In the genomic region with DNA sequence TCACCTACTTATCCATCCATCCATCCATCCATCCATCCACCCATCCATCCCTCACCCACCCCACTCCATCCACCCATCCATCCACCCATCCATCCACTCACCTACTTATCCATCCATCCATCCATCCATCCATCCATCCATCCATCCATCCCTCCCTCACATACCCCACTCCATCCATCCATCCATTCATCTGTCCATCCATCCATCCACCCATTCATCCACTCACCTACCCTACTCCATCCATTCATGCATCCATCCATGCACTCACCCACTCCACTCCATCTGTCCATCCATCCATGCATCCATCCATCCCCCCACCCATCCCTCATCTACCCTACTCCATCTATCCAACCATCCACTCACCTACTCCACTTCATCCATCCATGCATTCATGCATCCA, we compare ENCODE assay signal across 14 cellular contexts. TPM values are rescaled to one million over a fixed set of nuclear protein-coding genes. Genes with fewer than 3 reads are reported as not detected.
DNase-seq lines count a peak whose midpoint lies in the region; ATAC-seq, FAIRE-seq and TF ChIP-seq lines count a peak whose summit lies in the region.
"Had no signal": no experiment of that assay in that cellular context is flagged by ENCODE, and none has a peak within 500 bp of the region (broad histone marks: within the 10 kb centered on the region; RNA-seq: fewer than 3 reads in every experiment).

No MANE protein-coding gene starts in this region.

- no peak overlapping the region for H2AK5ac ChIP-seq in IMR-90 (ENCODE audit: low read depth, low read length)

- no peak for FAIRE-seq in HepG2 (lab: Jason Lieb, UNC)
- FAIRE-seq: GM12891 had no signal

- H4K91ac ChIP-seq in IMR-90 (ENCODE audit: insufficient read depth, low read depth, low read length): no peak overlapping the region

- H3K36me3 Mint-ChIP-seq in Calu3 (ENCODE audit: insufficient read depth, unreplicated experiment) (peaks cover 44% of the 10 kb centered on the region), immature natural killer cell (peaks cover 3 to 4% (median 3%) of the 10 kb centered on the region in 3 donors), type B pancreatic cell (peaks cover 13% of the 10 kb centered on the region)
- H3K36me3 Mint-ChIP-seq in activated naive CD4-positive, alpha-beta T cell treated with anti-CD3 and anti-CD28 coated beads for 36 hours (ENCODE audit: low read depth): peaks cover 16% of the 10 kb centered on the region

- H3K27ac Mint-ChIP-seq in Calu3 (ENCODE audit: unreplicated experiment): peak overlapping the region; percentile 56
- H3K27ac Mint-ChIP-seq in immature natural killer cell: peak overlapping the region in 4 of 6 donors; percentile 7 to 79 (median 64)
- peak overlapping the region; percentile 36 for H3K27ac Mint-ChIP-seq in type B pancreatic cell
- H3K27ac Mint-ChIP-seq in activated naive CD4-positive, alpha-beta T cell treated with anti-CD3 and anti-CD28 coated beads for 36 hours: no peak overlapping the region

- H2AFZ ChIP-seq in IMR-90 (replicated peaks; ENCODE audit: low read length, poor library complexity): no peak overlapping the region
- no peak overlapping the region for H2AFZ ChIP-seq in HepG2 (ENCODE audit: low read length)
- H2AFZ ChIP-seq: GM23248 had no signal

- peaks cover 8% of the 10 kb centered on the region; the same call in 1 of the 2 replicates for H3K9me1 ChIP-seq in IMR-90 (ENCODE audit: insufficient read depth, low read length)

- TF ChIP-seq POLR2A in IMR-90 (IDR thresholded peaks at IDR 0.05; ENCODE audit: low read depth, low read length) (no peak), transverse colon (IDR thresholded peaks at IDR 0.05) (no peak), HepG2 (IDR thresholded peaks at IDR 0.05; ENCODE audit: insufficient read depth in 1 of 2, low read depth in 2 of 2, low read length in 2 of 2) (0 out of 4 replicates have a peak, but pooled peaks of 1 of the 2 experiments have one; percentile 23)

- TF ChIP-seq CTCF in Calu3 (IDR thresholded peaks at IDR 0.05; ENCODE audit: unreplicated experiment) (no peak), IMR-90 (conservative IDR thresholded peaks at IDR 0.05; ENCODE audit: low read depth, low read length) (no peak), type B pancreatic cell (conservative IDR thresholded peaks at IDR 0.05) (no peak), transverse colon (IDR thresholded peaks at IDR 0.05) (no peak), HepG2 (CRISPR knock-in tag; IDR thresholded peaks at IDR 0.05) (no peak)

- H4K5ac ChIP-seq in IMR-90 (ENCODE audit: low read depth, low read length): no peak overlapping the region

- no peak overlapping the region for H2AK9ac ChIP-seq in IMR-90 (replicated peaks; ENCODE audit: low read depth, low read length, poor library complexity)

- H3K9me3 Mint-ChIP-seq in Calu3 (ENCODE audit: low read depth, unreplicated experiment) (no peaks in the 10 kb centered on the region), immature natural killer cell (no peaks in the 10 kb centered on the region), type B pancreatic cell (no peaks in the 10 kb centered on the region)
- no peaks in the 10 kb centered on the region for H3K9me3 Mint-ChIP-seq in activated naive CD4-positive, alpha-beta T cell treated with anti-CD3 and anti-CD28 coated beads for 36 hours
- H3K9me3 Mint-ChIP-seq: CD4-positive, CD25-positive, alpha-beta regulatory T cell had no signal

- H2BK120ac ChIP-seq in IMR-90 (ENCODE audit: low read depth, low read length): no peak overlapping the region

- no peak for TF ChIP-seq RAD21 in IMR-90 (IDR thresholded peaks at IDR 0.05; ENCODE audit: low read length)
- TF ChIP-seq RAD21 in HepG2 (CRISPR knock-in tag; IDR thresholded peaks at IDR 0.05): no peak

- H3K4me1 Mint-ChIP-seq in Calu3 (ENCODE audit: low read depth, unreplicated experiment) (peaks cover 10% of the 10 kb centered on the region), immature natural killer cell (peaks cover 38 to 44% of the 10 kb centered on the region in 2 donors), type B pancreatic cell (ENCODE audit: unreplicated experiment) (peaks cover 26% of the 10 kb centered on the region)
- peaks cover 12% of the 10 kb centered on the region for H3K4me1 Mint-ChIP-seq in activated naive CD4-positive, alpha-beta T cell treated with anti-CD3 and anti-CD28 coated beads for 36 hours (ENCODE audit: low read depth)

- no peak overlapping the region for H3K23ac ChIP-seq in IMR-90 (ENCODE audit: low read depth, low read length)

- TF ChIP-seq EP300 in transverse colon (IDR thresholded peaks at IDR 0.05; ENCODE audit: low read depth) (no peak), HepG2 (IDR thresholded peaks at IDR 0.05; ENCODE audit: low read depth in 2 of 2, low read length in 2 of 2) (no peak), HepG2 (CRISPR knock-in tag; IDR thresholded peaks at IDR 0.05; ENCODE audit: borderline replicate concordance) (no peak)

- H3K18ac ChIP-seq in IMR-90 (ENCODE audit: low read depth, low read length): no peak overlapping the region

- no peak overlapping the region for H2BK20ac ChIP-seq in IMR-90 (ENCODE audit: low read depth, low read length)

- no peak overlapping the region for H3K14ac ChIP-seq in IMR-90 (replicated peaks; ENCODE audit: low read depth, low read length)

- no peaks in the 10 kb centered on the region for H3K27me3 ChIP-seq in IMR-90 (ENCODE audit: control insufficient read depth, insufficient read depth, low read length)
- H3K27me3 ChIP-seq in transverse colon: no peaks in the 10 kb centered on the region
- no peaks in the 10 kb centered on the region for H3K27me3 ChIP-seq in HepG2 (ENCODE audit: control insufficient read depth in 1 of 2, insufficient read depth in 2 of 2, low read length in 2 of 2)
- H3K27me3 ChIP-seq: BLaER1 treated with 17β-estradiol and CSF1 and Interleukin-3, amounts not matched to agents 10 nM and 100 nM had no signal

- dilution Hi-C loops in IMR-90 (cut with HindIII; ENCODE audit: low sequenced_read_pairs, unreplicated experiment): no loop called here

- H3K56ac ChIP-seq in IMR-90 (ENCODE audit: extremely low read depth, insufficient read depth, low read length): no peak overlapping the region

- peaks cover 5% of the 10 kb centered on the region; the same call in 1 of the 2 replicates for H4K20me1 ChIP-seq in IMR-90 (ENCODE audit: insufficient read depth, low read length)
- H4K20me1 ChIP-seq in HepG2 (ENCODE audit: insufficient read depth, low read length): peaks cover 68% of the 10 kb centered on the region
- H4K20me1 ChIP-seq: BLaER1 treated with 17β-estradiol and CSF1 and Interleukin-3, amounts not matched to agents 10 nM and 100 nM had no signal

- peaks cover 0 to 9% of the 10 kb centered on the region in 2 experiments; a peak in 1 of 4 replicates for H3K79me1 ChIP-seq in IMR-90 (ENCODE audit: low read depth in 1 of 2, low read length in 2 of 2)

- H3K27me3 Mint-ChIP-seq in Calu3 (ENCODE audit: unreplicated experiment) (no peaks in the 10 kb centered on the region), immature natural killer cell (ENCODE audit: low read depth in 3 of 3) (peaks cover 0 to 4% (median 0%) of the 10 kb centered on the region in 3 donors), type B pancreatic cell (no peaks in the 10 kb centered on the region)
- H3K27me3 Mint-ChIP-seq in activated naive CD4-positive, alpha-beta T cell treated with anti-CD3 and anti-CD28 coated beads for 36 hours (ENCODE audit: low read depth): no peaks in the 10 kb centered on the region

- H3K79me2 ChIP-seq in HepG2 (ENCODE audit: insufficient read depth, low read length): peaks cover 36% of the 10 kb centered on the region

- H2BK15ac ChIP-seq in IMR-90 (ENCODE audit: low read depth, low read length): no peak overlapping the region

- in situ Hi-C loops in IMR-90 (cut with MboI; ENCODE audit: low sequenced_read_pairs): no loop called here
- in situ Hi-C loops in transverse colon (cut with MboI; ENCODE audit: low pct_ligation_motif_present in 1 of 4, low pct_unique_long_range_greater_than_20kb in 1 of 4, low sequenced_read_pairs in 3 of 4): no loop called here
- in situ Hi-C loops in HepG2 (cut with HindIII; ENCODE audit: extremely low pct_ligation_motif_present, low pct_unique_long_range_greater_than_20kb): no loop called here

- H3K4ac ChIP-seq in IMR-90 (ENCODE audit: low read depth, low read length): no peak overlapping the region

- H3K9me3 ChIP-seq in IMR-90 (ENCODE audit: control insufficient read depth, insufficient read depth, low read length) (no peaks in the 10 kb centered on the region), transverse colon (no peaks in the 10 kb centered on the region), HepG2 (ENCODE audit: low read length) (no peaks in the 10 kb centered on the region)
- H3K9me3 ChIP-seq: BLaER1 treated with 17β-estradiol and CSF1 and Interleukin-3, amounts not matched to agents 10 nM and 100 nM had no signal

- CTCF ChIA-PET in Calu3 (lab: Charles Lee) (no interaction called here), IMR-90 (lab: Yijun Ruan, JAX) (no interaction called here), HepG2 (lab: Yijun Ruan, JAX; ENCODE audit: low intra/inter-chr PET ratio, low total read pairs) (no interaction called here)
- CTCF ChIA-PET in activated naive CD4-positive, alpha-beta T cell treated with anti-CD3 and anti-CD28 coated beads for 36 hours (lab: Charles Lee): no interaction called here

- H3K4me3 Mint-ChIP-seq in Calu3 (ENCODE audit: low read depth, unreplicated experiment) (no peak overlapping the region), immature natural killer cell (no peak overlapping the region), type B pancreatic cell (no peak overlapping the region)
- no peak overlapping the region for H3K4me3 Mint-ChIP-seq in activated naive CD4-positive, alpha-beta T cell treated with anti-CD3 and anti-CD28 coated beads for 36 hours
- H3K4me3 Mint-ChIP-seq: CD4-positive, CD25-positive, alpha-beta regulatory T cell had no signal

- no peak for DNase-seq in Calu3
- no peak for DNase-seq in IMR-90
- no peak for DNase-seq in immature natural killer cell
- no peak for DNase-seq in type B pancreatic cell (ENCODE audit: extremely low spot score, unreplicated experiment)
- DNase-seq in transverse colon: no peak
- no peak for DNase-seq in HepG2 (ENCODE audit: low spot score)
- no peak for DNase-seq in activated naive CD4-positive, alpha-beta T cell treated with anti-CD3 and anti-CD28 coated beads for 36 hours
- DNase-seq: ACHN; CD4-positive, CD25-positive, alpha-beta regulatory T cell; DMS 273 treated with DMSO at 0.1 percent for 48 hours; GM23248 had no signal

- POLR2A ChIA-PET in IMR-90 (lab: Charles Lee; ENCODE audit: unreplicated experiment) (no interaction called here), HepG2 (lab: Yijun Ruan, JAX) (no interaction called here)

- BruUV-seq in Calu3 (replicated peaks; lab: Mats Ljungman, UMichigan): no TSS peak
- BruUV-seq in IMR-90 (replicated peaks; lab: Mats Ljungman, UMichigan): no TSS peak
- no TSS peak for BruUV-seq in HepG2 (replicated peaks; lab: Mats Ljungman, UMichigan)

- H2BK5ac ChIP-seq in IMR-90 (ENCODE audit: low read depth, low read length, poor library complexity, severe bottlenecking): peak overlapping the region; percentile 25

- peaks cover 3% of the 10 kb centered on the region; the same call in 1 of the 2 replicates for H3K4me1 ChIP-seq in IMR-90 (ENCODE audit: control insufficient read depth, insufficient read depth, low read length)
- no peaks in the 10 kb centered on the region for H3K4me1 ChIP-seq in transverse colon
- peaks cover 10% of the 10 kb centered on the region for H3K4me1 ChIP-seq in HepG2 (ENCODE audit: insufficient read depth, low read length)

- H3K9ac ChIP-seq in IMR-90 (ENCODE audit: low read depth, low read length) (no peak overlapping the region), HepG2 (ENCODE audit: insufficient read depth, low read depth, low read length) (no peak overlapping the region)
- H3K9ac ChIP-seq: BLaER1 treated with 17β-estradiol and CSF1 and Interleukin-3, amounts not matched to agents 10 nM and 100 nM; GM23248 had no signal

- H3K4me2 ChIP-seq in IMR-90 (ENCODE audit: low read depth, low read length): no peak overlapping the region
- H3K4me2 ChIP-seq in HepG2 (ENCODE audit: low read depth, low read length): no peak overlapping the region
- H3K4me2 ChIP-seq: BLaER1 treated with 17β-estradiol and CSF1 and Interleukin-3, amounts not matched to agents 10 nM and 100 nM had no signal

- ATAC-seq in IMR-90 (ENCODE audit: low read depth) (no peak), HepG2 (no peak)

- intact Hi-C loops in Calu3 (cut with micrococcal nuclease; ENCODE audit: unreplicated experiment): no loop called here
- intact Hi-C loops in IMR-90 (cut with micrococcal nuclease): no loop called here
- intact Hi-C loops in transverse colon (cut with DNase I; ENCODE audit: low total_unique reads): no loop called here
- intact Hi-C loops in HepG2 (cut with micrococcal nuclease; ENCODE audit: unreplicated experiment): no loop called here
- intact Hi-C loops in activated naive CD4-positive, alpha-beta T cell treated with anti-CD3 and anti-CD28 coated beads for 36 hours (cut with micrococcal nuclease): no loop called here

- no peak overlapping the region for H4K8ac ChIP-seq in IMR-90 (ENCODE audit: low read depth in 2 of 2, low read length in 2 of 2)

- peaks cover 21% of the 10 kb centered on the region for H3K36me3 ChIP-seq in IMR-90 (ENCODE audit: control insufficient read depth, insufficient read depth, low read length)
- H3K36me3 ChIP-seq in transverse colon: peaks cover 0 to 15% (median 1%) of the 10 kb centered on the region in 4 donors
- H3K36me3 ChIP-seq in HepG2 (replicated peaks in 1 of 2; ENCODE audit: control insufficient read depth in 1 of 2, insufficient read depth in 2 of 2, low read length in 2 of 2): peaks cover 44 to 77% of the 10 kb centered on the region in 2 experiments
- H3K36me3 ChIP-seq: BLaER1 treated with 17β-estradiol and CSF1 and Interleukin-3, amounts not matched to agents 10 nM and 100 nM had no signal

- H3K4me3 ChIP-seq in IMR-90 (ENCODE audit: insufficient read depth, low read depth, low read length): no peak overlapping the region
- no peak overlapping the region for H3K4me3 ChIP-seq in transverse colon
- no peak overlapping the region for H3K4me3 ChIP-seq in HepG2 (replicated peaks in 1 of 3; ENCODE audit: insufficient read depth in 1 of 3, low read depth in 2 of 3, low read length in 3 of 3)
- H3K4me3 ChIP-seq: BLaER1 treated with 17β-estradiol and CSF1 and Interleukin-3, amounts not matched to agents 10 nM and 100 nM; GM23248 had no signal

- no peak overlapping the region for H3K27ac ChIP-seq in IMR-90 (ENCODE audit: insufficient read depth, low read length)
- no peak overlapping the region for H3K27ac ChIP-seq in transverse colon
- H3K27ac ChIP-seq in HepG2 (ENCODE audit: extremely low read length, insufficient read depth, low read length): no peak overlapping the region
- H3K27ac ChIP-seq: BLaER1 treated with 17β-estradiol and CSF1 and Interleukin-3, amounts not matched to agents 10 nM and 100 nM; GM23248 had no signal

RNA-seq across cellular contexts. Expression of gene DHRS3, which starts 34.5 kb away (rescaled TPM):
- 173 and 239 TPM in 2 replicates for total RNA-seq in Calu3 (2022)
- 11.4 and 14.5 TPM in 2 replicates for total RNA-seq in IMR-90 (2012; rRNA removed)
- 10.2 and 11.2 TPM in 2 replicates for polyA plus RNA-seq in IMR-90 (2012; rRNA removed)
- polyA plus RNA-seq in IMR-90 (2012; cell fraction: cytosol; rRNA removed): 9.9 and 24.8 TPM in 2 replicates
- polyA plus RNA-seq in IMR-90 (2012; cell fraction: nucleus; rRNA removed; ENCODE audit: low replicate concordance): 16.2 and 25.0 TPM in 2 replicates
- 100 to 1,000 TPM in 1 of 3 donors, 10 to 100 TPM in 2; 70.3 to 116 (median 74.3) TPM for polyA plus RNA-seq in immature natural killer cell
- total RNA-seq in type B pancreatic cell (ENCODE audit: low replicate concordance): 143 and 276 TPM in 2 replicates
- 100 to 1,000 TPM in 2 of 4 donors, 10 to 100 TPM in 2; 55.3 to 122 (median 103) TPM for total RNA-seq in transverse colon
- total RNA-seq in HepG2 (2016; rRNA removed; fragmentation: Illumina TruSeq; extraction: Trizol): 30.5 and 48.5 TPM in 2 replicates
- total RNA-seq in HepG2 (2016; cell fraction: cytosol; rRNA removed; fragmentation: Illumina TruSeq; extraction: Trizol; ENCODE audit: low read depth): 25.5 and 27.3 TPM in 2 replicates
- 26.6 and 52.7 TPM in 2 replicates for total RNA-seq in HepG2 (2016; cell fraction: insoluble cytoplasmic fraction; rRNA removed; fragmentation: Illumina TruSeq; extraction: Trizol)
- 29.7 and 30.7 TPM in 2 replicates for total RNA-seq in HepG2 (2016; cell fraction: membrane; rRNA removed; fragmentation: Illumina TruSeq; extraction: Trizol)
- 41.7 and 48.7 TPM in 2 replicates for total RNA-seq in HepG2 (2016; cell fraction: nucleus; rRNA removed; fragmentation: Illumina TruSeq; extraction: Trizol)
- 90.5 and 107 TPM in 2 replicates for polyA plus RNA-seq in HepG2 (2011; rRNA removed)
- polyA plus RNA-seq in HepG2 (2011; cell fraction: cytosol; rRNA removed): 85.8 and 93.3 TPM in 2 replicates
- polyA plus RNA-seq in HepG2 (2011; cell fraction: nucleus; rRNA removed): 96.4 and 100 TPM in 2 replicates
- 60.3 and 66.6 TPM in 2 replicates for polyA plus RNA-seq in HepG2 (2012)
- polyA plus RNA-seq in HepG2 (2016; cell fraction: cytosol; fragmentation: Illumina TruSeq; extraction: Trizol; ENCODE audit: low read depth): 7.8 TPM in 2 replicates
- 18.9 and 21.8 TPM in 2 replicates for polyA plus RNA-seq in HepG2 (2016; cell fraction: insoluble cytoplasmic fraction; fragmentation: Illumina TruSeq; extraction: Trizol; ENCODE audit: low read depth)
- 13.0 and 14.3 TPM in 2 replicates for polyA plus RNA-seq in HepG2 (2016; cell fraction: membrane; fragmentation: Illumina TruSeq; extraction: Trizol; ENCODE audit: low read depth)
- polyA plus RNA-seq in HepG2 (2016; cell fraction: nucleus; fragmentation: Illumina TruSeq; extraction: Trizol; ENCODE audit: insufficient read depth, low read depth): 64.9 and 66.2 TPM in 2 replicates
- polyA minus RNA-seq in HepG2 (2011; rRNA and poly(A)+ RNA removed; ENCODE audit: low replicate concordance): 17.4 and 446 TPM in 2 replicates
- polyA minus RNA-seq in HepG2 (2011; cell fraction: cytosol; rRNA and poly(A)+ RNA removed): 107 and 116 TPM in 2 replicates
- 65.1 and 73.6 TPM in 2 replicates for polyA minus RNA-seq in HepG2 (2011; cell fraction: nucleus; rRNA and poly(A)+ RNA removed)
- 10 to 100 TPM; 45.5 to 45.7 TPM for total RNA-seq in activated naive CD4-positive, alpha-beta T cell treated with anti-CD3 and anti-CD28 coated beads for 36 hours
- total RNA-seq: A172 had no signal
